In the genomic region with DNA sequence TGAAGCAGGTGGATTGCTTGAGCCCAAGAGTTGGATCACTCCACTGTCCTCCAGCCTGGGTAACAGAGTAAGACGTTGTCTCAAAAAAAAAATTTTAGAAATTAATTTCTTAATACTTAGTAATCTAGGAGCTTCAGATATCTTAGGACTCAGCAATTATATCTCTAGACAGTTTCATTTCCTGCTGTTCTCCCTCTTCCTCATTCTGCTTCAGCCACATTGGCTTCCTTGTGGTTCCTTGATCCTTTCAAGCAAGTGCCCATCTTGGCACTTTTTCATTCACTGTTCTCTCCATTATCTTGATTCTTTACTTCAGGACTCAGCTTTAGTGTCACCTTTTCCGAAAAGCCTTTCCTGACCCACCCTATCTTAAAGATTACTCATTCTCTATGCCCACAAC, we compare ENCODE assay signal across 1 cellular context.
TF ChIP-seq lines count a peak whose summit lies in the region.

No MANE protein-coding gene starts in this region.

TF ChIP-seq in GM12878, 131 proteins besides CTCF, POLR2A, EP300 and RAD21:
- TF ChIP-seq MYC (IDR thresholded peaks at IDR 0.05; ENCODE audit: insufficient read depth, insufficient read length, insufficient replicate concordance, low read length, severe bottlenecking), result no peak
- TF ChIP-seq, protein P1, sequence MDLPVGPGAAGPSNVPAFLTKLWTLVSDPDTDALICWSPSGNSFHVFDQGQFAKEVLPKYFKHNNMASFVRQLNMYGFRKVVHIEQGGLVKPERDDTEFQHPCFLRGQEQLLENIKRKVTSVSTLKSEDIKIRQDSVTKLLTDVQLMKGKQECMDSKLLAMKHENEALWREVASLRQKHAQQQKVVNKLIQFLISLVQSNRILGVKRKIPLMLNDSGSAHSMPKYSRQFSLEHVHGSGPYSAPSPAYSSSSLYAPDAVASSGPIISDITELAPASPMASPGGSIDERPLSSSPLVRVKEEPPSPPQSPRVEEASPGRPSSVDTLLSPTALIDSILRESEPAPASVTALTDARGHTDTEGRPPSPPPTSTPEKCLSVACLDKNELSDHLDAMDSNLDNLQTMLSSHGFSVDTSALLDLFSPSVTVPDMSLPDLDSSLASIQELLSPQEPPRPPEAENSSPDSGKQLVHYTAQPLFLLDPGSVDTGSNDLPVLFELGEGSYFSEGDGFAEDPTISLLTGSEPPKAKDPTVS (IDR thresholded peaks at IDR 0.05; ENCODE audit: low read depth, low read length), result no peak
- TF ChIP-seq SPI1 (IDR thresholded peaks at IDR 0.05; ENCODE audit: borderline replicate concordance, insufficient read depth, low read depth, low read length), result peak; percentile 39; the same call in 1 of the 2 replicates
- TF ChIP-seq NR2F1 (conservative IDR thresholded peaks at IDR 0.05), result no peak
- TF ChIP-seq, protein P2, sequence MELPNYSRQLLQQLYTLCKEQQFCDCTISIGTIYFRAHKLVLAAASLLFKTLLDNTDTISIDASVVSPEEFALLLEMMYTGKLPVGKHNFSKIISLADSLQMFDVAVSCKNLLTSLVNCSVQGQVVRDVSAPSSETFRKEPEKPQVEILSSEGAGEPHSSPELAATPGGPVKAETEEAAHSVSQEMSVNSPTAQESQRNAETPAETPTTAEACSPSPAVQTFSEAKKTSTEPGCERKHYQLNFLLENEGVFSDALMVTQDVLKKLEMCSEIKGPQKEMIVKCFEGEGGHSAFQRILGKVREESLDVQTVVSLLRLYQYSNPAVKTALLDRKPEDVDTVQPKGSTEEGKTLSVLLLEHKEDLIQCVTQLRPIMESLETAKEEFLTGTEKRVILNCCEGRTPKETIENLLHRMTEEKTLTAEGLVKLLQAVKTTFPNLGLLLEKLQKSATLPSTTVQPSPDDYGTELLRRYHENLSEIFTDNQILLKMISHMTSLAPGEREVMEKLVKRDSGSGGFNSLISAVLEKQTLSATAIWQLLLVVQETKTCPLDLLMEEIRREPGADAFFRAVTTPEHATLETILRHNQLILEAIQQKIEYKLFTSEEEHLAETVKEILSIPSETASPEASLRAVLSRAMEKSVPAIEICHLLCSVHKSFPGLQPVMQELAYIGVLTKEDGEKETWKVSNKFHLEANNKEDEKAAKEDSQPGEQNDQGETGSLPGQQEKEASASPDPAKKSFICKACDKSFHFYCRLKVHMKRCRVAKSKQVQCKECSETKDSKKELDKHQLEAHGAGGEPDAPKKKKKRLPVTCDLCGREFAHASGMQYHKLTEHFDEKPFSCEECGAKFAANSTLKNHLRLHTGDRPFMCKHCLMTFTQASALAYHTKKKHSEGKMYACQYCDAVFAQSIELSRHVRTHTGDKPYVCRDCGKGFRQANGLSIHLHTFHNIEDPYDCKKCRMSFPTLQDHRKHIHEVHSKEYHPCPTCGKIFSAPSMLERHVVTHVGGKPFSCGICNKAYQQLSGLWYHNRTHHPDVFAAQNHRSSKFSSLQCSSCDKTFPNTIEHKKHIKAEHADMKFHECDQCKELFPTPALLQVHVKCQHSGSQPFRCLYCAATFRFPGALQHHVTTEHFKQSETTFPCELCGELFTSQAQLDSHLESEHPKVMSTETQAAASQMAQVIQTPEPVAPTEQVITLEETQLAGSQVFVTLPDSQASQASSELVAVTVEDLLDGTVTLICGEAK (IDR thresholded peaks at IDR 0.05; ENCODE audit: borderline replicate concordance), result no peak
- TF ChIP-seq IRF4 (IDR thresholded peaks at IDR 0.05; ENCODE audit: low read depth, low read length), result no peak
